In the genomic region with DNA sequence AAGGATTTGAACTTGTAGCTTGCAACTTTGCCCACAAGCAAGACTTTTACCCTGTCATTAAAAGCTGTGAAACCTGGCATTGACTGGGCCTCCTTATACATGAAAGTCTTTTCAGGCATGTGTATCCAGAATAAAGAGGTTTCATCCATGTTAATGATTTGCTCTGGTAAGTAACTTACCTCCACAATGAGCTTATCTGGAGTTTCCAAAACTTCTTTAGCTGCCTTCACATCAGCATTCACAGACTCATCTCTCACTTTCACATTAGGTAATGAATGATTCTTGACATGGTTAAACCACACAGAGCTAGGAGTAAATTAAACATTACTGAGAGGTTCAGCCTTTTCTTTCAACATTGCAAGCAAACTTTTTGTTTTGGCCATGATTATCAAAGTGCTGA, we compare ENCODE assay signal across 21 cellular contexts.
DNase-seq lines count a peak whose midpoint lies in the region; ATAC-seq and TF ChIP-seq lines count a peak whose summit lies in the region.
"Had no signal": no experiment of that assay in that cellular context is flagged by ENCODE, and none has a peak within 500 bp of the region (broad histone marks: within the 10 kb centered on the region; RNA-seq: fewer than 3 reads in every experiment).

No MANE protein-coding gene starts in this region.

- H3K18ac ChIP-seq in H9 (ENCODE audit: insufficient read length, low read depth, low read length): no peak overlapping the region

- no peak overlapping the region; a peak in 1 of 7 replicates for H3K27ac Mint-ChIP-seq in H9
- H3K27ac Mint-ChIP-seq in Calu3 (ENCODE audit: unreplicated experiment): no peak overlapping the region
- H3K27ac Mint-ChIP-seq: activated B cell treated with CpG ODN at 0.5 μM for 24 hours; activated CD8-positive, alpha-beta T cell treated with anti-CD3 and anti-CD28 coated beads, Interleukin-2, amount 10 ng/mL, durations not matched to agents 7 days and 5 days; activated naive CD4-positive, alpha-beta T cell treated with anti-CD3 and anti-CD28 coated beads for 36 hours; activated T-cell treated with anti-CD3 and anti-CD28 coated beads, Interleukin-2, amount 50 U/mL, for 24 hours; immature natural killer cell; nephron progenitor cell had no signal

- H2BK15ac ChIP-seq in H9 (ENCODE audit: low read depth, low read length): no peak overlapping the region

- no peak overlapping the region for H2BK12ac ChIP-seq in H9 (ENCODE audit: insufficient read length, low read depth, low read length)

- no peaks in the 10 kb centered on the region for H3K9me3 ChIP-seq in H9 (ENCODE audit: control insufficient read depth, low read depth, low read length)
- H3K9me3 ChIP-seq: testis had no signal

- CTCF ChIA-PET in Calu3 (lab: Charles Lee): no interaction called here

- no peak overlapping the region for H3T11ph ChIP-seq in H9 (ENCODE audit: low read length)

- H3K4me2 ChIP-seq in H9 (ENCODE audit: insufficient read depth, insufficient read length, low read length): no peak overlapping the region
- H3K4me2 ChIP-seq: BLaER1 treated with 17β-estradiol and CSF1 and Interleukin-3, amounts not matched to agents 10 nM and 100 nM had no signal

- no peak overlapping the region for H2BK20ac ChIP-seq in H9 (ENCODE audit: low read depth, low read length, poor library complexity, severe bottlenecking)

- H3K4me1 Mint-ChIP-seq in H9 (no peaks in the 10 kb centered on the region), Calu3 (ENCODE audit: low read depth, unreplicated experiment) (no peaks in the 10 kb centered on the region)
- no peaks in the 10 kb centered on the region for H3K4me1 Mint-ChIP-seq in activated T-cell treated with anti-CD3 and anti-CD28 coated beads, Interleukin-2, amount 50 U/mL, for 4 hours (ENCODE audit: low read depth)
- H3K4me1 Mint-ChIP-seq: activated B cell treated with CpG ODN at 0.5 μM for 24 hours, immature natural killer cell, nephron progenitor cell had no signal

- H3K4me1 ChIP-seq in H9 (ENCODE audit: insufficient read depth, low read length): no peaks in the 10 kb centered on the region
- H3K4me1 ChIP-seq: BLaER1 treated with 17β-estradiol and CSF1 and Interleukin-3, amounts not matched to agents 10 nM and 100 nM; testis had no signal

- H3K79me2 ChIP-seq in H9 (ENCODE audit: insufficient read depth, low read length): no peaks in the 10 kb centered on the region

- H4K91ac ChIP-seq in H9 (ENCODE audit: insufficient read length, low read depth, low read length): no peak overlapping the region

- no peak overlapping the region for H2BK120ac ChIP-seq in H9 (ENCODE audit: low read depth, low read length, poor library complexity, severe bottlenecking)

- H3K9ac ChIP-seq in H9 (ENCODE audit: extremely low read depth, insufficient read length, low read length): no peak overlapping the region
- H3K9ac ChIP-seq: BLaER1 treated with 17β-estradiol and CSF1 and Interleukin-3, amounts not matched to agents 10 nM and 100 nM had no signal

- H3K36me3 Mint-ChIP-seq in H9 (ENCODE audit: insufficient read depth in 1 of 3, low read depth in 3 of 3): no peaks in the 10 kb centered on the region
- H3K36me3 Mint-ChIP-seq in Calu3 (ENCODE audit: insufficient read depth, unreplicated experiment): no peaks in the 10 kb centered on the region
- H3K36me3 Mint-ChIP-seq in activated T-cell treated with anti-CD3 and anti-CD28 coated beads, Interleukin-2, amount 50 U/mL, for 4 hours (ENCODE audit: insufficient read depth): no peaks in the 10 kb centered on the region
- H3K36me3 Mint-ChIP-seq: immature natural killer cell had no signal

- H3K23me2 ChIP-seq in H9 (ENCODE audit: insufficient read length, low read depth, low read length, poor library complexity, severe bottlenecking): no peaks in the 10 kb centered on the region

- TF ChIP-seq CTCF in H9 (conservative IDR thresholded peaks at IDR 0.05) (no peak), Calu3 (IDR thresholded peaks at IDR 0.05; ENCODE audit: unreplicated experiment) (no peak)

- H2BK5ac ChIP-seq in H9 (ENCODE audit: insufficient read length, low read length): no peak overlapping the region

- no peaks in the 10 kb centered on the region for H3K27me3 ChIP-seq in H9 (ENCODE audit: insufficient read depth, low read length)
- H3K27me3 ChIP-seq: BLaER1 treated with 17β-estradiol and CSF1 and Interleukin-3, amounts not matched to agents 10 nM and 100 nM; testis had no signal

- H2AK5ac ChIP-seq in H9 (ENCODE audit: insufficient read length, low read length): no peak overlapping the region

- no peak overlapping the region for H4K5ac ChIP-seq in H9 (ENCODE audit: insufficient read length, low read depth, low read length)

- BruUV-seq in Calu3 (replicated peaks; lab: Mats Ljungman, UMichigan): no TSS peak

- no peaks in the 10 kb centered on the region for H4K20me1 ChIP-seq in H9 (ENCODE audit: control insufficient read depth, insufficient read depth, insufficient read length)
- H4K20me1 ChIP-seq: BLaER1 treated with 17β-estradiol and CSF1 and Interleukin-3, amounts not matched to agents 10 nM and 100 nM had no signal

- ATAC-seq in GM18907 (IDR thresholded peaks at IDR 0.05; ENCODE audit: unreplicated experiment) (peak; percentile 98), GM21528 (IDR thresholded peaks at IDR 0.05; ENCODE audit: low FRiP score, unreplicated experiment) (peak; percentile 90), HG02973 (IDR thresholded peaks at IDR 0.05; ENCODE audit: unreplicated experiment) (peak; percentile 94), HG03521 (IDR thresholded peaks at IDR 0.05; ENCODE audit: unreplicated experiment) (peak; percentile 67)
- ATAC-seq in activated T-cell treated with anti-CD3 and anti-CD28 coated beads, Interleukin-2, amount 50 U/mL, for 4 hours: no peak
- ATAC-seq: activated CD8-positive, alpha-beta T cell treated with anti-CD3 and anti-CD28 coated beads, Interleukin-2, amount 10 ng/mL, durations not matched to agents 7 days and 5 days; left ventricle myocardium superior had no signal

- no peak overlapping the region for H3K4me3 Mint-ChIP-seq in H9
- H3K4me3 Mint-ChIP-seq in Calu3 (ENCODE audit: low read depth, unreplicated experiment): no peak overlapping the region
- no peak overlapping the region for H3K4me3 Mint-ChIP-seq in activated T-cell treated with anti-CD3 and anti-CD28 coated beads, Interleukin-2, amount 50 U/mL, for 4 hours
- H3K4me3 Mint-ChIP-seq: activated B cell treated with CpG ODN at 0.5 μM for 24 hours; activated CD8-positive, alpha-beta T cell treated with anti-CD3 and anti-CD28 coated beads, Interleukin-2, amount 10 ng/mL, durations not matched to agents 7 days and 5 days; activated naive CD4-positive, alpha-beta T cell treated with anti-CD3 and anti-CD28 coated beads for 36 hours; activated T-cell treated with anti-CD3 and anti-CD28 coated beads, Interleukin-2, amount 50 U/mL, for 24 hours; immature natural killer cell; nephron progenitor cell had no signal

- H3K4ac ChIP-seq in H9 (ENCODE audit: low read depth, low read length): no peak overlapping the region

- DNase-seq in H9 (no peak), Calu3 (no peak)
- DNase-seq in effector CD4-positive, alpha-beta T cell: no peak
- DNase-seq in activated T-cell treated with anti-CD3 and anti-CD28 coated beads, Interleukin-2, amount 50 U/mL, for 4 hours: no peak
- DNase-seq: ACHN; activated B cell treated with CpG ODN at 0.5 μM for 24 hours; activated CD8-positive, alpha-beta T cell treated with anti-CD3 and anti-CD28 coated beads, Interleukin-2, amount 10 ng/mL, durations not matched to agents 7 days and 5 days; activated naive CD4-positive, alpha-beta T cell treated with anti-CD3 and anti-CD28 coated beads for 36 hours; activated T-cell treated with anti-CD3 and anti-CD28 coated beads, Interleukin-2, amount 50 U/mL, for 24 hours; caudate nucleus; immature natural killer cell; left ventricle myocardium superior; NCI-H510A; nephron progenitor cell; T1000; testis had no signal

- H2AFZ ChIP-seq in H9 (ENCODE audit: low read length): no peak overlapping the region

- H3K27me3 Mint-ChIP-seq in H9 (ENCODE audit: low read depth) (no peaks in the 10 kb centered on the region; the same call in 1 of the 2 replicates), Calu3 (ENCODE audit: unreplicated experiment) (no peaks in the 10 kb centered on the region)
- no peaks in the 10 kb centered on the region for H3K27me3 Mint-ChIP-seq in activated T-cell treated with anti-CD3 and anti-CD28 coated beads, Interleukin-2, amount 50 U/mL, for 4 hours (ENCODE audit: low read depth)
- H3K27me3 Mint-ChIP-seq: activated B cell treated with CpG ODN at 0.5 μM for 24 hours; activated T-cell treated with anti-CD3 and anti-CD28 coated beads, Interleukin-2, amount 50 U/mL, for 24 hours had no signal

- no peak overlapping the region for H3K27ac ChIP-seq in H9 (ENCODE audit: insufficient read length, low read depth, low read length)
- H3K27ac ChIP-seq: BLaER1 treated with 17β-estradiol and CSF1 and Interleukin-3, amounts not matched to agents 10 nM and 100 nM; testis had no signal

- no peak overlapping the region for H3K23ac ChIP-seq in H9 (ENCODE audit: insufficient read length, low read depth, low read length)

- H4K8ac ChIP-seq in H9 (replicated peaks; ENCODE audit: insufficient read length, low read depth, low read length): no peak overlapping the region

- no peak overlapping the region for H3K56ac ChIP-seq in H9 (ENCODE audit: insufficient read length, low read depth, low read length)

- H3K9me3 Mint-ChIP-seq in H9 (no peaks in the 10 kb centered on the region; a peak in 1 of 5 replicates), Calu3 (ENCODE audit: low read depth, unreplicated experiment) (peaks cover 2% of the 10 kb centered on the region)
- H3K9me3 Mint-ChIP-seq in activated T-cell treated with anti-CD3 and anti-CD28 coated beads, Interleukin-2, amount 50 U/mL, for 4 hours: peaks cover 8% of the 10 kb centered on the region
- H3K9me3 Mint-ChIP-seq: nephron progenitor cell had no signal

- intact Hi-C loops in Calu3 (cut with micrococcal nuclease; ENCODE audit: unreplicated experiment): no loop called here

- no peak overlapping the region for H3K14ac ChIP-seq in H9 (ENCODE audit: insufficient read depth, low read length)

- H3K79me1 ChIP-seq in H9 (ENCODE audit: insufficient read depth, low read depth, low read length, poor library complexity, severe bottlenecking): no peaks in the 10 kb centered on the region

Comparison
In these comparisons a context has a peak if more than half of its experiments do, and no peak if none do; other contexts are left out.
1. ATAC-seq: peak in GM18907 (single experiment), GM21528 (single experiment), HG02973 (single experiment) and HG03521 (single experiment); none in activated T-cell treated with anti-CD3 and anti-CD28 coated beads, Interleukin-2, amount 50 U/mL, for 4 hours (0 of 2).